Comparison of ENCODE assay signal across 8 cellular contexts in the genomic region with DNA sequence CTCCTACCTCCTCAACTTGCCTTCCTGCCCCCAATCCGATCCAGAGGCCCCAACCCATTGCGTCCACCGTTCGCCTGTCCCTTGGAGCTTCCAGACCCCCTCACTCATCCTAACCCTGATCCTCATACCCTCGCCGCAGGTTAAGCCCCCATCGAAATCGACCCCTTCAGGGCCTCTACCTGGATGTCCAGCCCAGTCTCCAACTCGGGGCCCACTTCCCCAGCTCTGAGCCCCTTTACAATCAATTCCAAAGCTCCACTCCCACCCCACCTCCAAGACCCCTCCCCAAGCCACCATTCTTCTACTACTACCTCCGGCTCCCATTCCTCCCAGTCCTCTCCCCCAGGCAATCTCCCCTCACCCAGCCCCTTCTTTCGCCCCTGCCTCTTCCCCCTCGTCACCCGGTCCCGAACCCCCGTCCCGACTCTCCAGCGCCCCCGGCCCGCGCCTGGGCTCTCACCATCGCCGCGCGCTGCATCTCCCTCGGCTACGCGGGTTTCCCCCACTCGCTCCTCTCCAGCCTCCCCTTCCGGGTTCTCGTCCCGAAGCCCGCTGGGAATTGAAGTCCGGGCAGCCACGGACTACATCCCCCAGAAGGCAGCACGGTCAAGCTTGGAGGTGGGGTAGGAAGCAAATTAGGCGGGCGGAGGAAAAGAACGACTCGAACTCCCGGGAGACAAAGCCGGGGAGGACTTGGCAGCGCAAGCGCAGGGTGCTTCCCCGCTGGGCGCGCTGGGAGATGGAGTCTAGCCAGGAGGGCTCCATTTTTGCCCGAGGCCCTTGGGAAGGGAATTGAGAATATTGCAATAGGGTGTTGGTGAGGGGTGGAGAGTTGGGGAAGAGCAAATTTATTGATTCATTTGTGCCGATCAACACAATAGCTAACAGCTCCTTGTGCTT. TPM values are rescaled to one million over a fixed set of nuclear protein-coding genes. Genes with fewer than 3 reads are reported as not detected.
A peak's percentile ranks its signal among the peaks of the same experiment; 100 is the strongest.
DNase-seq lines count a peak whose midpoint lies in the region; ATAC-seq and TF ChIP-seq lines count a peak whose summit lies in the region.

A gene with protein sequence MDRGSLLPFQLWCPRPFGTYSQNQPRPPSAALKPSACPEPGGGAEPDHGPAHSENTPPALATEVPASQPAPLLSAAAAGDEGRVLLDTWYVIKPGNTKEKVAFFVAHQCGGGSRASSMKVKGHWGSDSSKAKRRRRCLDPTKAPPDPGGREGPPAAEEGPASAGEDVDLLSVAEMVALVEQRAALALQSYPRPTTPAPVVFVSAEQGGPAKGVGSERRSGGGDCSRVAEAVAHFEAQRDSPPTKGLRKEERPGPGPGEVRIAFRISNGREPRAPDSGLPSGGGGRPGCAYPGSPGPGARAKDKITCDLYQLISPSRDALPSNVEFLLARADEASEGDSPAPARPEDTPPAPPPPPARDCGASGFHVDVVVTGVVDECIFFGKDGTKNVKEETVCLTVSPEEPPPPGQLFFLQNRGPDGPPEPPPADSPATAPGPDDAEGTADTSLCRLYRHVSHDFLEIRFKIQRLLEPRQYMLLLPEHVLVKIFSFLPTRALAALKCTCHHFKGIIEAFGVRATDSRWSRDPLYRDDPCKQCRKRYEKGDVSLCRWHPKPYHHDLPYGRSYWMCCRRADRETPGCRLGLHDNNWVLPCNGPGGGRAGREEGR (minus strand): TSS at position 508 of the 900 bp plus-strand sequence. CDS start 17,401 bp downstream, outside the sequence.

- peaks cover 12% of the 10 kb centered on the region for H3K4me1 Mint-ChIP-seq in WTC11

- peak within 1 kb of the TSS; percentile 89 for H3K4me2 ChIP-seq in smooth muscle cell

- TF ChIP-seq CTCF in WTC11 (IDR thresholded peaks at IDR 0.05): no peak
- TF ChIP-seq CTCF in smooth muscle cell (IDR thresholded peaks at IDR 0.05; ENCODE audit: borderline replicate concordance, insufficient read depth, poor library complexity, severe bottlenecking): peak; percentile 8

- peaks cover 7% of the 10 kb centered on the region; the same call in 1 of the 2 replicates for H3K27me3 Mint-ChIP-seq in WTC11 (ENCODE audit: low read depth)

- H3K27ac ChIP-seq in caudate nucleus (ENCODE audit: low read depth, low read length) (peak within 1 kb of the TSS; percentile 65), smooth muscle cell (ENCODE audit: low read depth) (no peak within 1 kb of the TSS)

- no peaks in the 10 kb centered on the region for H3K36me3 Mint-ChIP-seq in WTC11

- CTCF ChIA-PET in WTC11 (lab: Charles Lee): interaction anchor here (0.7 to 2.4 kb wide), 18 partner anchors 11 to 291 kb away, joined by 3 to 24 read pairs (median 6); a partner anchor contains a TSS

- H4K20me1 ChIP-seq in smooth muscle cell (ENCODE audit: low read depth): peaks cover 32% of the 10 kb centered on the region

- H2AFZ ChIP-seq in smooth muscle cell (ENCODE audit: low read depth): peak within 1 kb of the TSS; percentile 23

- peak within 1 kb of the TSS; percentile 93 for H3K4me3 Mint-ChIP-seq in WTC11

- POLR2A ChIA-PET in WTC11 (lab: Charles Lee): interaction anchor here (0.6 to 2.2 kb wide), 13 partner anchors 9 to 1334 kb away, joined by 3 to 27 read pairs (median 4); a partner anchor contains a TSS

- H3K9me3 Mint-ChIP-seq in WTC11: no peaks in the 10 kb centered on the region

- H3K9me3 ChIP-seq in smooth muscle cell (replicated peaks; ENCODE audit: low read depth): no peaks in the 10 kb centered on the region

- H3K4me1 ChIP-seq in smooth muscle cell (ENCODE audit: low read depth): peaks cover 4% of the 10 kb centered on the region

- ATAC-seq in GM18873 (IDR thresholded peaks at IDR 0.05; ENCODE audit: low FRiP score, unreplicated experiment): peak; percentile 80
- ATAC-seq in HG03159 (IDR thresholded peaks at IDR 0.05; ENCODE audit: unreplicated experiment): peak; percentile 87
- peak; percentile 97 for ATAC-seq in WTC11

- 2% methylated on average over 35 of the region's 48 CpGs for WGBS in smooth muscle cell (ENCODE audit: low lambda C conversion rate)

- H3K27me3 ChIP-seq in smooth muscle cell (ENCODE audit: low read depth): no peaks in the 10 kb centered on the region

- no peaks in the 10 kb centered on the region for H3K36me3 ChIP-seq in smooth muscle cell (ENCODE audit: low read depth)

- H3K27ac Mint-ChIP-seq in WTC11: peak within 1 kb of the TSS; percentile 89

- H3K4me3 ChIP-seq in smooth muscle cell: peak within 1 kb of the TSS; percentile 66

- H3K9ac ChIP-seq in smooth muscle cell (ENCODE audit: low read depth): peak within 1 kb of the TSS; percentile 74

- no peaks in the 10 kb centered on the region for H3F3A ChIP-seq in smooth muscle cell (ENCODE audit: low read depth)

- peaks cover 49% of the 10 kb centered on the region for H3K79me2 ChIP-seq in smooth muscle cell (ENCODE audit: low read depth)

- DNase-seq in AG08395 (ENCODE audit: low spot score): peak; percentile 97
- DNase-seq in NCI-H226: peak; percentile 98
- DNase-seq in WTC11 (ENCODE audit: low spot score): peak; percentile 97
- DNase-seq in caudate nucleus (lab: John Stamatoyannopoulos, UW): peak; percentile 86 to 99 (median 97)
- peak; percentile 96 for DNase-seq in iPS-NIHi7 (ENCODE audit: extremely low spot score)
- DNase-seq in smooth muscle cell (lab: John Stamatoyannopoulos, UW; ENCODE audit: unreplicated experiment): peak; percentile 83

TF ChIP-seq in WTC11, 78 proteins besides CTCF, POLR2A, EP300 and RAD21:
- TF ChIP-seq SP1 (CRISPR knock-in tag; conservative IDR thresholded peaks at IDR 0.05) (peak; percentile 77), ZNF232 (CRISPR knock-in tag; IDR thresholded peaks at IDR 0.05) (0 out of 2 replicates have a peak, but pooled peaks have one; percentile 30), GABPB1 (CRISPR knock-in tag; IDR thresholded peaks at IDR 0.05) (peak; percentile 79), FOXK1 (CRISPR knock-in tag; IDR thresholded peaks at IDR 0.05) (peak; percentile 36; the same call in 1 of the 2 replicates), ZNF121 (CRISPR knock-in tag; IDR thresholded peaks at IDR 0.05) (no peak), ATF1 (CRISPR knock-in tag; IDR thresholded peaks at IDR 0.05) (no peak), ZNF671 (CRISPR knock-in tag; IDR thresholded peaks at IDR 0.05) (no peak), ZNF423 (CRISPR knock-in tag; IDR thresholded peaks at IDR 0.05) (peak; percentile 56; the same call in 1 of the 2 replicates), ETV6 (CRISPR knock-in tag; IDR thresholded peaks at IDR 0.05) (peak; percentile 68; the same call in 1 of the 2 replicates)
- TF ChIP-seq, protein P1, sequence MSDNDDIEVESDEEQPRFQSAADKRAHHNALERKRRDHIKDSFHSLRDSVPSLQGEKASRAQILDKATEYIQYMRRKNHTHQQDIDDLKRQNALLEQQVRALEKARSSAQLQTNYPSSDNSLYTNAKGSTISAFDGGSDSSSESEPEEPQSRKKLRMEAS (CRISPR knock-in tag; IDR thresholded peaks at IDR 0.05): peak; percentile 62
- TF ChIP-seq, protein P2, sequence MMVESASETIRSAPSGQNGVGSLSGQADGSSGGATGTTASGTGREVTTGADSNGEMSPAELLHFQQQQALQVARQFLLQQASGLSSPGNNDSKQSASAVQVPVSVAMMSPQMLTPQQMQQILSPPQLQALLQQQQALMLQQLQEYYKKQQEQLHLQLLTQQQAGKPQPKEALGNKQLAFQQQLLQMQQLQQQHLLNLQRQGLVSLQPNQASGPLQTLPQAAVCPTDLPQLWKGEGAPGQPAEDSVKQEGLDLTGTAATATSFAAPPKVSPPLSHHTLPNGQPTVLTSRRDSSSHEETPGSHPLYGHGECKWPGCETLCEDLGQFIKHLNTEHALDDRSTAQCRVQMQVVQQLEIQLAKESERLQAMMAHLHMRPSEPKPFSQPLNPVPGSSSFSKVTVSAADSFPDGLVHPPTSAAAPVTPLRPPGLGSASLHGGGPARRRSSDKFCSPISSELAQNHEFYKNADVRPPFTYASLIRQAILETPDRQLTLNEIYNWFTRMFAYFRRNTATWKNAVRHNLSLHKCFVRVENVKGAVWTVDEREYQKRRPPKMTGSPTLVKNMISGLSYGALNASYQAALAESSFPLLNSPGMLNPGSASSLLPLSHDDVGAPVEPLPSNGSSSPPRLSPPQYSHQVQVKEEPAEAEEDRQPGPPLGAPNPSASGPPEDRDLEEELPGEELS (CRISPR knock-in tag; IDR thresholded peaks at IDR 0.05): 0 out of 2 replicates have a peak, but pooled peaks have one; percentile 44

RNA-seq across cellular contexts. Expression of the gene that starts here (rescaled TPM):
- total RNA-seq in WTC11 (2021) (40.1 to 46.3 TPM (median 43.3 TPM) in 3 replicates), smooth muscle cell (5.6 and 7.2 TPM in 2 replicates)
- 7.9 and 13.1 TPM in 2 replicates for polyA plus RNA-seq in smooth muscle cell
